In genomic region chr3:65377637-65378036, GRCh38 we compare ENCODE assay signal across 31 cellular contexts.
"Had no signal": no experiment of that assay in that cellular context is flagged by ENCODE, and none has a peak within 500 bp of the region (broad histone marks: within the 10 kb centered on the region; RNA-seq: fewer than 3 reads in every experiment).

No MANE protein-coding gene starts in this region.

- H3K27me3 ChIP-seq: ascending aorta, cardiac muscle cell had no signal

- H3K4me1 ChIP-seq: ascending aorta had no signal

- ATAC-seq: activated CD8-positive, alpha-beta T cell treated with anti-CD3 and anti-CD28 coated beads for 36 hours; activated naive CD8-positive, alpha-beta T cell treated with anti-CD3 and anti-CD28 coated beads, Interleukin-2, amount 50 U/mL, for 24 hours; activated T-cell treated with anti-CD3 and anti-CD28 coated beads, Interleukin-2, amount 50 U/mL, for 4 hours; activated T-cell treated with anti-CD3 and anti-CD28 coated beads, Interleukin-2, amount 50 U/mL, for 72 hours; activated T-helper 17 cell treated with anti-CD3 and anti-CD28 coated beads, Interleukin-2, amount 50 U/mL, for 72 hours had no signal

- H3K27ac ChIP-seq: ascending aorta, cardiac muscle cell, VCaP had no signal

- DNase-seq: activated B cell treated with CpG ODN at 0.5 μM for 24 hours; activated CD4-positive, alpha-beta memory T cell treated with anti-CD3 and anti-CD28 coated beads for 36 hours; activated CD4-positive, alpha-beta T cell treated with anti-CD3 and anti-CD28 coated beads for 4 hours; activated CD4-positive, alpha-beta T cell treated with anti-CD3 and anti-CD28 coated beads, Interleukin-2, amount 10 ng/mL, durations not matched to agents 24 days and 14 days; activated CD4-positive, alpha-beta T cell treated with anti-CD3 and anti-CD28 coated beads, Interleukin-2, amount 50 U/mL, for 1 hour; activated CD4-positive, alpha-beta T cell treated with anti-CD3 and anti-CD28 coated beads, Interleukin-2, amount 50 U/mL, for 4 hours; activated CD4-positive, CD25-positive, alpha-beta regulatory T cell treated with anti-CD3 and anti-CD28 coated beads, Interleukin-2, amount 50 U/mL, for 72 hours; activated CD8-positive, alpha-beta memory T cell treated with anti-CD3 and anti-CD28 coated beads, Interleukin-2, amount 50 U/mL, for 4 hours; activated CD8-positive, alpha-beta T cell treated with anti-CD3 and anti-CD28 coated beads for 36 hours; activated effector memory CD4-positive, alpha-beta T cell treated with anti-CD3 and anti-CD28 coated beads, Interleukin-2, amount 50 U/mL, for 16 hours; activated naive CD4-positive, alpha-beta T cell treated with anti-CD3 and anti-CD28 coated beads, Interleukin-2, amount 10 ng/mL, durations not matched to agents 7 days and 5 days; activated naive CD4-positive, alpha-beta T cell treated with Interleukin-2 at 50 U/mL for 16 hours; activated naive CD8-positive, alpha-beta T cell treated with anti-CD3 and anti-CD28 coated beads, Interleukin-2, amount 10 ng/mL, durations not matched to agents 7 days and 5 days; activated naive CD8-positive, alpha-beta T cell treated with anti-CD3 and anti-CD28 coated beads, Interleukin-2, amount 50 U/mL, for 24 hours; activated T-cell treated with anti-CD3 and anti-CD28 coated beads for 4 hours; activated T-cell treated with anti-CD3 and anti-CD28 coated beads, Interleukin-2, amount 50 U/mL, for 1 hour; activated T-cell treated with anti-CD3 and anti-CD28 coated beads, Interleukin-2, amount 50 U/mL, for 4 hours; activated T-cell treated with anti-CD3 and anti-CD28 coated beads, Interleukin-2, amount 50 U/mL, for 72 hours; amygdala; anterior cingulate cortex; caudate nucleus; cerebellar nuclear complex; T-helper 1 cell; T-helper 2 cell; T-helper 9 cell had no signal

- FAIRE-seq: bronchial epithelial cell, TTC549 had no signal

- H3K4me3 ChIP-seq: ascending aorta, cardiac muscle cell had no signal
